ENCODE assay signal across 8 cellular contexts in genomic region chr4:76688737-76689078, GRCh38.
DNase-seq lines count a peak whose midpoint lies in the region; ATAC-seq and TF ChIP-seq lines count a peak whose summit lies in the region.

No MANE protein-coding gene starts in this region.

- peak overlapping the region; percentile 90 for H3K27ac ChIP-seq in hepatocyte

- no peaks in the 10 kb centered on the region for H3K9me3 ChIP-seq in T-helper 17 cell (ENCODE audit: control insufficient read depth, low read length, poor library complexity, severe bottlenecking)
- H3K9me3 ChIP-seq in hepatocyte (ENCODE audit: low read depth): no peaks in the 10 kb centered on the region

- H3K9me2 ChIP-seq in hepatocyte (replicated peaks; ENCODE audit: insufficient read depth): no peaks in the 10 kb centered on the region

- H3K9me3 Mint-ChIP-seq in T-helper 2 cell treated with Interferon-gamma antibody and Interleukin-4, amounts not matched to agents 5 μg/mL and 100 μg/mL, for 36 hours: no peaks in the 10 kb centered on the region
- H3K9me3 Mint-ChIP-seq in stimulated activated naive CD8-positive, alpha-beta T cell treated with anti-CD3 and anti-CD28 coated beads, Interleukin-15, amount 100 ng/mL, for 72 hours: no peaks in the 10 kb centered on the region

- peaks cover 80% of the 10 kb centered on the region for H3K27me3 Mint-ChIP-seq in T-helper 2 cell treated with Interferon-gamma antibody and Interleukin-4, amounts not matched to agents 5 μg/mL and 100 μg/mL, for 36 hours (ENCODE audit: low read depth)
- peaks cover 73% of the 10 kb centered on the region for H3K27me3 Mint-ChIP-seq in T-helper 17 cell
- H3K27me3 Mint-ChIP-seq in stimulated activated naive CD8-positive, alpha-beta T cell treated with anti-CD3 and anti-CD28 coated beads, Interleukin-15, amount 100 ng/mL, for 72 hours: peaks cover 88% of the 10 kb centered on the region

- no peak for DNase-seq in T-helper 2 cell treated with Interferon-gamma antibody and Interleukin-4, amounts not matched to agents 5 μg/mL and 100 μg/mL, for 36 hours (ENCODE audit: low spot score)
- DNase-seq in T-helper 2 cell: no peak
- no peak for DNase-seq in T-helper 17 cell
- DNase-seq in hepatocyte (ENCODE audit: low spot score): no peak
- DNase-seq in stimulated activated naive CD8-positive, alpha-beta T cell treated with anti-CD3 and anti-CD28 coated beads, Interleukin-15, amount 100 ng/mL, for 72 hours: no peak

- H3K27me3 ChIP-seq in hepatocyte: no peaks in the 10 kb centered on the region

- 6% methylated on average over 11 of the region's 11 CpGs for WGBS in hepatocyte (ENCODE audit: low lambda C conversion rate, missing lambda C conversion rate)

- H4K20me1 ChIP-seq in hepatocyte (ENCODE audit: insufficient read depth, poor library complexity, severe bottlenecking): no peaks in the 10 kb centered on the region

- ATAC-seq in T-helper 17 cell: no peak
- ATAC-seq in stimulated activated naive CD8-positive, alpha-beta T cell treated with anti-CD3 and anti-CD28 coated beads, Interleukin-15, amount 100 ng/mL, for 72 hours: no peak
- ATAC-seq in GM21381 (IDR thresholded peaks at IDR 0.05; ENCODE audit: unreplicated experiment): no peak
- no peak for ATAC-seq in GM21723 (IDR thresholded peaks at IDR 0.05; ENCODE audit: unreplicated experiment)
- no peak for ATAC-seq in HG02852 (IDR thresholded peaks at IDR 0.05; ENCODE audit: unreplicated experiment)

- H3K27ac Mint-ChIP-seq in T-helper 2 cell treated with Interferon-gamma antibody and Interleukin-4, amounts not matched to agents 5 μg/mL and 100 μg/mL, for 36 hours: no peak overlapping the region
- H3K27ac Mint-ChIP-seq in T-helper 17 cell: no peak overlapping the region
- H3K27ac Mint-ChIP-seq in stimulated activated naive CD8-positive, alpha-beta T cell treated with anti-CD3 and anti-CD28 coated beads, Interleukin-15, amount 100 ng/mL, for 72 hours: no peak overlapping the region

- peaks cover 67% of the 10 kb centered on the region for H3K79me2 ChIP-seq in hepatocyte

- H2AFZ ChIP-seq in hepatocyte: peak overlapping the region; percentile 72

- peak overlapping the region; percentile 37 for H3K4me3 ChIP-seq in hepatocyte

- H3K4me1 Mint-ChIP-seq in T-helper 2 cell treated with Interferon-gamma antibody and Interleukin-4, amounts not matched to agents 5 μg/mL and 100 μg/mL, for 36 hours (ENCODE audit: low read depth): peaks cover 15% of the 10 kb centered on the region
- peaks cover 11% of the 10 kb centered on the region for H3K4me1 Mint-ChIP-seq in T-helper 17 cell
- H3K4me1 Mint-ChIP-seq in stimulated activated naive CD8-positive, alpha-beta T cell treated with anti-CD3 and anti-CD28 coated beads, Interleukin-15, amount 100 ng/mL, for 72 hours: peaks cover 22% of the 10 kb centered on the region

- H3K4me3 Mint-ChIP-seq in T-helper 2 cell treated with Interferon-gamma antibody and Interleukin-4, amounts not matched to agents 5 μg/mL and 100 μg/mL, for 36 hours: peak overlapping the region; percentile 58
- peak overlapping the region; percentile 76 for H3K4me3 Mint-ChIP-seq in T-helper 17 cell
- peak overlapping the region; percentile 58 to 66 for H3K4me3 Mint-ChIP-seq in stimulated activated naive CD8-positive, alpha-beta T cell treated with anti-CD3 and anti-CD28 coated beads, Interleukin-15, amount 100 ng/mL, for 72 hours

- H3K36me3 ChIP-seq in hepatocyte (replicated peaks; ENCODE audit: insufficient read depth, low read depth): no peaks in the 10 kb centered on the region

- TF ChIP-seq CTCF in hepatocyte (IDR thresholded peaks at IDR 0.05; ENCODE audit: poor library complexity): no peak

- peak overlapping the region; percentile 91 for H3K4me2 ChIP-seq in hepatocyte

- no peaks in the 10 kb centered on the region for H3K36me3 Mint-ChIP-seq in T-helper 2 cell treated with Interferon-gamma antibody and Interleukin-4, amounts not matched to agents 5 μg/mL and 100 μg/mL, for 36 hours (ENCODE audit: low read depth)
- no peaks in the 10 kb centered on the region for H3K36me3 Mint-ChIP-seq in T-helper 17 cell (ENCODE audit: low read depth)

- H3K4me1 ChIP-seq in hepatocyte (ENCODE audit: insufficient read depth): peaks cover 29% of the 10 kb centered on the region
